In genomic region chr3:116443096-116443793, GRCh38 we compare ENCODE assay signal across 1 cellular context.
TF ChIP-seq lines count a peak whose summit lies in the region.

No MANE protein-coding gene starts in this region.

TF ChIP-seq in HepG2, 621 proteins besides CTCF, POLR2A, EP300 and RAD21 (continued from another document):
- TF ChIP-seq DMTF1 (CRISPR knock-in tag; IDR thresholded peaks at IDR 0.05) (no peak), ZNF205 (CRISPR knock-in tag; IDR thresholded peaks at IDR 0.05) (no peak)
TF ChIP-seq in HepG2: peak in this region for 0.
